In genomic region chr15:58438956-58439355, GRCh38 we compare ENCODE assay signal across 8 cellular contexts. TPM values are rescaled to one million over a fixed set of nuclear protein-coding genes. Genes with fewer than 3 reads are reported as not detected.
DNase-seq lines count a peak whose midpoint lies in the region; ATAC-seq and TF ChIP-seq lines count a peak whose summit lies in the region.

No MANE protein-coding gene starts in this region.

- peaks cover 39% of the 10 kb centered on the region for H3K4me1 Mint-ChIP-seq in activated T-helper 1 cell treated with anti-CD3 and anti-CD28 coated beads, Interleukin-12 subunit alpha, Interleukin-12 subunit beta, Interleukin-2, Interleukin-4 antibody, amounts not matched to agents 30 ng/mL and 10 ng/mL and 1 ng/mL, durations not matched to agents 14 hours and 24 hours and 36 hours (ENCODE audit: low read depth)

- H3K27me3 Mint-ChIP-seq in activated T-helper 1 cell treated with anti-CD3 and anti-CD28 coated beads, Interleukin-12 subunit alpha, Interleukin-12 subunit beta, Interleukin-2, Interleukin-4 antibody, amounts not matched to agents 30 ng/mL and 10 ng/mL and 1 ng/mL, durations not matched to agents 14 hours and 24 hours and 36 hours (ENCODE audit: insufficient read depth) = no peaks in the 10 kb centered on the region

- peak; percentile 23 for DNase-seq in AG08396 (ENCODE audit: low spot score)
- DNase-seq in NCI-H524 (lab: John Stamatoyannopoulos, UW) = peak; percentile 52 to 82
- peak; percentile 28 for DNase-seq in activated T-helper 1 cell treated with anti-CD3 and anti-CD28 coated beads, Interleukin-12 subunit alpha, Interleukin-12 subunit beta, Interleukin-2, Interleukin-4 antibody, amounts not matched to agents 30 ng/mL and 10 ng/mL and 1 ng/mL, durations not matched to agents 14 hours and 24 hours and 36 hours (ENCODE audit: low spot score)
- DNase-seq in iPS DF 19.7 (ENCODE audit: low read depth, low spot score) = peak; percentile 38
- no peak for DNase-seq in pons (ENCODE audit: low spot score)

- no peak overlapping the region for H3K27ac Mint-ChIP-seq in activated T-helper 1 cell treated with anti-CD3 and anti-CD28 coated beads, Interleukin-12 subunit alpha, Interleukin-12 subunit beta, Interleukin-2, Interleukin-4 antibody, amounts not matched to agents 30 ng/mL and 10 ng/mL and 1 ng/mL, durations not matched to agents 14 hours and 24 hours and 36 hours

- no peak overlapping the region for H3K4me3 Mint-ChIP-seq in activated T-helper 1 cell treated with anti-CD3 and anti-CD28 coated beads, Interleukin-12 subunit alpha, Interleukin-12 subunit beta, Interleukin-2, Interleukin-4 antibody, amounts not matched to agents 30 ng/mL and 10 ng/mL and 1 ng/mL, durations not matched to agents 14 hours and 24 hours and 36 hours

- peak; percentile 40; the same call in 1 of the 2 replicates for TF ChIP-seq CTCF in GM12874 (IDR thresholded peaks at IDR 0.05; ENCODE audit: insufficient read depth, low read depth, low read length)

- peaks cover 3% of the 10 kb centered on the region for H3K36me3 Mint-ChIP-seq in activated T-helper 1 cell treated with anti-CD3 and anti-CD28 coated beads, Interleukin-12 subunit alpha, Interleukin-12 subunit beta, Interleukin-2, Interleukin-4 antibody, amounts not matched to agents 30 ng/mL and 10 ng/mL and 1 ng/mL, durations not matched to agents 14 hours and 24 hours and 36 hours (ENCODE audit: low read depth)

- H3K9me3 Mint-ChIP-seq in activated T-helper 1 cell treated with anti-CD3 and anti-CD28 coated beads, Interleukin-12 subunit alpha, Interleukin-12 subunit beta, Interleukin-2, Interleukin-4 antibody, amounts not matched to agents 30 ng/mL and 10 ng/mL and 1 ng/mL, durations not matched to agents 14 hours and 24 hours and 36 hours = no peaks in the 10 kb centered on the region

- intact Hi-C loops in activated T-helper 1 cell treated with anti-CD3 and anti-CD28 coated beads, Interleukin-12 subunit alpha, Interleukin-12 subunit beta, Interleukin-2, Interleukin-4 antibody, amounts not matched to agents 30 ng/mL and 10 ng/mL and 1 ng/mL, durations not matched to agents 14 hours and 24 hours and 36 hours (cut with micrococcal nuclease) = loop anchor here (1.0 to 5.0 kb wide), 3 partner anchors 78 to 333 kb away; partner anchors contain the start of gene MINDY2

- ATAC-seq in GM21360 (IDR thresholded peaks at IDR 0.05; ENCODE audit: unreplicated experiment) (no peak), HG03097 (IDR thresholded peaks at IDR 0.05; ENCODE audit: low FRiP score, unreplicated experiment) (no peak)

RNA-seq across cellular contexts. Expression of gene LIPC, which starts 7.2 kb away (rescaled TPM):
- 0.62 and 0.69 TPM in 2 replicates for total RNA-seq in activated T-helper 1 cell treated with anti-CD3 and anti-CD28 coated beads, Interleukin-12 subunit alpha, Interleukin-12 subunit beta, Interleukin-2, Interleukin-4 antibody, amounts not matched to agents 30 ng/mL and 10 ng/mL and 1 ng/mL, durations not matched to agents 14 hours and 24 hours and 36 hours
